ENCODE assay signal across 1 cellular context in the genomic region with DNA sequence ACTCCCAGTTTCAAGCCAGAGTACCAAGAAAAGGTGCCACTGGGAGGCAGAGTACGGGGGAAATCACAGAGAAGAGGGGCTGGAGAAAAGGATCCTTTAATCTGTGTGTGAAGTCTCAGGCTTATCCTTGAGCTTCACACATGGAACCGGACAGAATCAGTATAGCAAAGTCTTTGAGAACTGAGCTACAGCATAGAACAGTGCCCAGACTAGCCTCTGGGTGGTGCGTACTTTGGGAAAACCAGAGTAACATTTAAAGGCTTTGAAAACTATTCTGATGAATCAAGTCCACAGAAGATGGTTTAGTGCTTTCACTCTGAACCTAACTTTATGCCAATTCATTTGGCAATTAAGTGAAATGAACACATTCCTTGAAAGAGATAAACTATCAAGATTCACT.
TF ChIP-seq lines count a peak whose summit lies in the region.

No MANE protein-coding gene starts in this region.

TF ChIP-seq in GM23338, 12 proteins besides CTCF, POLR2A, EP300 and RAD21 (continued from another document):
- TF ChIP-seq REST (IDR thresholded peaks at IDR 0.05; ENCODE audit: unreplicated experiment) (no peak), ZNF331 (CRISPR knock-in tag; IDR thresholded peaks at IDR 0.05; ENCODE audit: low read depth) (no peak), POLR2AphosphoS5 (IDR thresholded peaks at IDR 0.05; ENCODE audit: low read depth) (no peak), JUNB (IDR thresholded peaks at IDR 0.05; ENCODE audit: unreplicated experiment) (no peak), STAT1 (IDR thresholded peaks at IDR 0.05; ENCODE audit: unreplicated experiment) (no peak)
- TF ChIP-seq, protein P1, sequence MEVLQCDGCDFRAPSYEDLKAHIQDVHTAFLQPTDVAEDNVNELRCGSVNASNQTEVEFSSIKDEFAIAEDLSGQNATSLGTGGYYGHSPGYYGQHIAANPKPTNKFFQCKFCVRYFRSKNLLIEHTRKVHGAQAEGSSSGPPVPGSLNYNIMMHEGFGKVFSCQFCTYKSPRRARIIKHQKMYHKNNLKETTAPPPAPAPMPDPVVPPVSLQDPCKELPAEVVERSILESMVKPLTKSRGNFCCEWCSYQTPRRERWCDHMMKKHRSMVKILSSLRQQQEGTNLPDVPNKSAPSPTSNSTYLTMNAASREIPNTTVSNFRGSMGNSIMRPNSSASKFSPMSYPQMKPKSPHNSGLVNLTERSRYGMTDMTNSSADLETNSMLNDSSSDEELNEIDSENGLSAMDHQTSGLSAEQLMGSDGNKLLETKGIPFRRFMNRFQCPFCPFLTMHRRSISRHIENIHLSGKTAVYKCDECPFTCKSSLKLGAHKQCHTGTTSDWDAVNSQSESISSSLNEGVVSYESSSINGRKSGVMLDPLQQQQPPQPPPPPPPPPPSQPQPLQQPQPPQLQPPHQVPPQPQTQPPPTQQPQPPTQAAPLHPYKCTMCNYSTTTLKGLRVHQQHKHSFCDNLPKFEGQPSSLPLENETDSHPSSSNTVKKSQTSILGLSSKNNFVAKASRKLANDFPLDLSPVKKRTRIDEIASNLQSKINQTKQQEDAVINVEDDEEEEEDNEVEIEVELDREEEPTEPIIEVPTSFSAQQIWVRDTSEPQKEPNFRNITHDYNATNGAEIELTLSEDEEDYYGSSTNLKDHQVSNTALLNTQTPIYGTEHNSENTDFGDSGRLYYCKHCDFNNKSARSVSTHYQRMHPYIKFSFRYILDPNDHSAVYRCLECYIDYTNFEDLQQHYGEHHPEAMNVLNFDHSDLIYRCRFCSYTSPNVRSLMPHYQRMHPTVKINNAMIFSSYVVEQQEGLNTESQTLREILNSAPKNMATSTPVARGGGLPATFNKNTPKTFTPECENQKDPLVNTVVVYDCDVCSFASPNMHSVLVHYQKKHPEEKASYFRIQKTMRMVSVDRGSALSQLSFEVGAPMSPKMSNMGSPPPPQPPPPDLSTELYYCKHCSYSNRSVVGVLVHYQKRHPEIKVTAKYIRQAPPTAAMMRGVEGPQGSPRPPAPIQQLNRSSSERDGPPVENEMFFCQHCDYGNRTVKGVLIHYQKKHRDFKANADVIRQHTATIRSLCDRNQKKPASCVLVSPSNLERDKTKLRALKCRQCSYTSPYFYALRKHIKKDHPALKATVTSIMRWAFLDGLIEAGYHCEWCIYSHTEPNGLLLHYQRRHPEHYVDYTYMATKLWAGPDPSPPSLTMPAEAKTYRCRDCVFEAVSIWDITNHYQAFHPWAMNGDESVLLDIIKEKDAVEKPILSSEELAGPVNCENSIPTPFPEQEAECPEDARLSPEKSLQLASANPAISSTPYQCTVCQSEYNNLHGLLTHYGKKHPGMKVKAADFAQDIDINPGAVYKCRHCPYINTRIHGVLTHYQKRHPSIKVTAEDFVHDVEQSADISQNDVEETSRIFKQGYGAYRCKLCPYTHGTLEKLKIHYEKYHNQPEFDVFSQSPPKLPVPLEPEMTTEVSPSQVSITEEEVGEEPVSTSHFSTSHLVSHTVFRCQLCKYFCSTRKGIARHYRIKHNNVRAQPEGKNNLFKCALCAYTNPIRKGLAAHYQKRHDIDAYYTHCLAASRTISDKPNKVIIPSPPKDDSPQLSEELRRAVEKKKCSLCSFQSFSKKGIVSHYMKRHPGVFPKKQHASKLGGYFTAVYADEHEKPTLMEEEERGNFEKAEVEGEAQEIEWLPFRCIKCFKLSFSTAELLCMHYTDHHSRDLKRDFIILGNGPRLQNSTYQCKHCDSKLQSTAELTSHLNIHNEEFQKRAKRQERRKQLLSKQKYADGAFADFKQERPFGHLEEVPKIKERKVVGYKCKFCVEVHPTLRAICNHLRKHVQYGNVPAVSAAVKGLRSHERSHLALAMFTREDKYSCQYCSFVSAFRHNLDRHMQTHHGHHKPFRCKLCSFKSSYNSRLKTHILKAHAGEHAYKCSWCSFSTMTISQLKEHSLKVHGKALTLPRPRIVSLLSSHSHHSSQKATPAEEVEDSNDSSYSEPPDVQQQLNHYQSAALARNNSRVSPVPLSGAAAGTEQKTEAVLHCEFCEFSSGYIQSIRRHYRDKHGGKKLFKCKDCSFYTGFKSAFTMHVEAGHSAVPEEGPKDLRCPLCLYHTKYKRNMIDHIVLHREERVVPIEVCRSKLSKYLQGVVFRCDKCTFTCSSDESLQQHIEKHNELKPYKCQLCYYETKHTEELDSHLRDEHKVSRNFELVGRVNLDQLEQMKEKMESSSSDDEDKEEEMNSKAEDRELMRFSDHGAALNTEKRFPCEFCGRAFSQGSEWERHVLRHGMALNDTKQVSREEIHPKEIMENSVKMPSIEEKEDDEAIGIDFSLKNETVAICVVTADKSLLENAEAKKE (CRISPR knock-in tag; IDR thresholded peaks at IDR 0.05): no peak
